In genomic region chr9:18495065-18495464, GRCh38 we compare ENCODE assay signal across 26 cellular contexts. TPM values are rescaled to one million over a fixed set of nuclear protein-coding genes. Genes with fewer than 3 reads are reported as not detected.
"Had no signal": no experiment of that assay in that cellular context is flagged by ENCODE, and none has a peak within 500 bp of the region (broad histone marks: within the 10 kb centered on the region; RNA-seq: fewer than 3 reads in every experiment).

No MANE protein-coding gene starts in this region.

- H3K27ac Mint-ChIP-seq: activated CD4-positive, alpha-beta memory T cell treated with anti-CD3 and anti-CD28 coated beads, Interleukin-2, amount 10 ng/mL, durations not matched to agents 7 days and 5 days; activated CD4-positive, alpha-beta T cell treated with anti-CD3 and anti-CD28 coated beads, Interleukin-2, amount 10 ng/mL, durations not matched to agents 7 days and 5 days; activated naive CD4-positive, alpha-beta T cell treated with anti-CD3 and anti-CD28 coated beads, Interleukin-2, amount 50 U/mL, for 72 hours; naive thymus-derived CD4-positive, alpha-beta T cell; T-helper 17 cell had no signal

- H3K4me1 ChIP-seq: body of pancreas, gastrocnemius medialis, pancreas, psoas muscle, upper lobe of right lung had no signal

- H3K4me1 Mint-ChIP-seq: activated CD4-positive, alpha-beta memory T cell treated with anti-CD3 and anti-CD28 coated beads, Interleukin-2, amount 10 ng/mL, durations not matched to agents 7 days and 5 days; activated CD4-positive, alpha-beta T cell treated with anti-CD3 and anti-CD28 coated beads, Interleukin-2, amount 10 ng/mL, durations not matched to agents 7 days and 5 days; naive thymus-derived CD4-positive, alpha-beta T cell; T-helper 17 cell had no signal

- H3K79me2 ChIP-seq: hepatocyte had no signal

- H3K4me3 Mint-ChIP-seq: activated CD4-positive, alpha-beta memory T cell treated with anti-CD3 and anti-CD28 coated beads, Interleukin-2, amount 10 ng/mL, durations not matched to agents 7 days and 5 days; activated CD4-positive, alpha-beta T cell treated with anti-CD3 and anti-CD28 coated beads, Interleukin-2, amount 10 ng/mL, durations not matched to agents 7 days and 5 days; naive thymus-derived CD4-positive, alpha-beta T cell; T-helper 17 cell had no signal

- H2AFZ ChIP-seq: hepatocyte had no signal

- H3K27ac ChIP-seq: body of pancreas, gastrocnemius medialis, hepatocyte, pancreas, psoas muscle, right atrium auricular region, suprapubic skin, tibial artery, upper lobe of right lung had no signal

- H3K4me3 ChIP-seq: body of pancreas, gastrocnemius medialis, hepatocyte, pancreas, psoas muscle, right atrium auricular region, smooth muscle cell, suprapubic skin, tibial artery, upper lobe of right lung had no signal

- H3K27me3 Mint-ChIP-seq: activated CD4-positive, alpha-beta memory T cell treated with anti-CD3 and anti-CD28 coated beads, Interleukin-2, amount 10 ng/mL, durations not matched to agents 7 days and 5 days; activated CD4-positive, alpha-beta T cell treated with anti-CD3 and anti-CD28 coated beads, Interleukin-2, amount 10 ng/mL, durations not matched to agents 7 days and 5 days had no signal

- H3K4me2 ChIP-seq: hepatocyte, smooth muscle cell had no signal

- DNase-seq: activated CD4-positive, alpha-beta memory T cell treated with anti-CD3 and anti-CD28 coated beads, Interleukin-2, amount 10 ng/mL, durations not matched to agents 7 days and 5 days; activated CD4-positive, alpha-beta T cell treated with anti-CD3 and anti-CD28 coated beads, Interleukin-2, amount 10 ng/mL, durations not matched to agents 7 days and 5 days; activated CD4-positive, CD25-positive, alpha-beta regulatory T cell treated with anti-CD3 and anti-CD28 coated beads, Interleukin-2, amount 50 U/mL, for 72 hours; activated naive CD4-positive, alpha-beta T cell; activated T-cell treated with anti-CD3 and anti-CD28 coated beads, Interleukin-2, amount 50 U/mL, for 48 hours; body of pancreas; effector CD8-positive, alpha-beta T cell; gastrocnemius medialis; glutamatergic neuron; kidney; left colon; midbrain; naive thymus-derived CD4-positive, alpha-beta T cell; pancreas; psoas muscle; stimulated activated CD4-positive, alpha-beta T cell treated with anti-CD3 and anti-CD28 coated beads, Interleukin-1b, Interleukin-23, amount 100 ng/mL, for 48 hours; stimulated activated naive CD4-positive, alpha-beta T cell; T-helper 17 cell; T1000; tibial artery; upper lobe of right lung had no signal

- H3K36me3 Mint-ChIP-seq: activated naive CD4-positive, alpha-beta T cell treated with anti-CD3 and anti-CD28 coated beads, Interleukin-2, amount 50 U/mL, for 72 hours; naive thymus-derived CD4-positive, alpha-beta T cell had no signal

- ATAC-seq: activated naive CD4-positive, alpha-beta T cell treated with anti-CD3 and anti-CD28 coated beads, Interleukin-2, amount 50 U/mL, for 72 hours; body of pancreas; gastrocnemius medialis; left colon; naive thymus-derived CD4-positive, alpha-beta T cell; pancreas; psoas muscle; T-helper 17 cell; upper lobe of right lung had no signal

- H3K9me3 Mint-ChIP-seq: activated CD4-positive, alpha-beta memory T cell treated with anti-CD3 and anti-CD28 coated beads, Interleukin-2, amount 10 ng/mL, durations not matched to agents 7 days and 5 days; activated CD4-positive, alpha-beta T cell treated with anti-CD3 and anti-CD28 coated beads, Interleukin-2, amount 10 ng/mL, durations not matched to agents 7 days and 5 days; activated naive CD4-positive, alpha-beta T cell treated with anti-CD3 and anti-CD28 coated beads, Interleukin-2, amount 50 U/mL, for 72 hours had no signal

- H3K36me3 ChIP-seq: gastrocnemius medialis, pancreas, right atrium auricular region, suprapubic skin, tibial artery, upper lobe of right lung had no signal

- H3K9me3 ChIP-seq: body of pancreas, gastrocnemius medialis, pancreas, psoas muscle, right atrium auricular region, suprapubic skin, tibial artery, upper lobe of right lung had no signal

- H3K27me3 ChIP-seq: body of pancreas, gastrocnemius medialis, hepatocyte, pancreas, right atrium auricular region, suprapubic skin, tibial artery, upper lobe of right lung had no signal

RNA-seq across cellular contexts. Expression of gene ADAMTSL1, which starts 21.1 kb away (rescaled TPM):
- total RNA-seq: activated CD4-positive, alpha-beta memory T cell treated with anti-CD3 and anti-CD28 coated beads, Interleukin-2, amount 10 ng/mL, durations not matched to agents 7 days and 5 days; activated CD4-positive, alpha-beta T cell treated with anti-CD3 and anti-CD28 coated beads, Interleukin-2, amount 10 ng/mL, durations not matched to agents 7 days and 5 days; activated naive CD4-positive, alpha-beta T cell treated with anti-CD3 and anti-CD28 coated beads, Interleukin-2, amount 50 U/mL, for 72 hours; naive thymus-derived CD4-positive, alpha-beta T cell; T-helper 17 cell had no signal
- polyA plus RNA-seq: naive thymus-derived CD4-positive, alpha-beta T cell had no signal
